ENCODE assay signal across 9 cellular contexts in genomic region chr7:115125750-115126149, GRCh38.
"Had no signal": no experiment of that assay in that cellular context is flagged by ENCODE, and none has a peak within 500 bp of the region (broad histone marks: within the 10 kb centered on the region; RNA-seq: fewer than 3 reads in every experiment).

No MANE protein-coding gene starts in this region.

- H3K27ac ChIP-seq: GM23248, KMS-11 had no signal

- FAIRE-seq: H54, HTR-8/SVneo had no signal

- H3K27ac Mint-ChIP-seq: H9 had no signal

- H3K4me3 ChIP-seq: GM23248 had no signal

- H3K9ac ChIP-seq: GM23248, KMS-11 had no signal

- H2AFZ ChIP-seq: GM23248 had no signal

- H3K4me1 Mint-ChIP-seq: H9 had no signal

- H3K4me3 Mint-ChIP-seq: H9 had no signal

- H3K4me2 ChIP-seq: KMS-11 had no signal

- DNase-seq: GM23248, GOT3, H9, HCEC 1CT, Karpas-422, KBM-7 had no signal
